In the genomic region with DNA sequence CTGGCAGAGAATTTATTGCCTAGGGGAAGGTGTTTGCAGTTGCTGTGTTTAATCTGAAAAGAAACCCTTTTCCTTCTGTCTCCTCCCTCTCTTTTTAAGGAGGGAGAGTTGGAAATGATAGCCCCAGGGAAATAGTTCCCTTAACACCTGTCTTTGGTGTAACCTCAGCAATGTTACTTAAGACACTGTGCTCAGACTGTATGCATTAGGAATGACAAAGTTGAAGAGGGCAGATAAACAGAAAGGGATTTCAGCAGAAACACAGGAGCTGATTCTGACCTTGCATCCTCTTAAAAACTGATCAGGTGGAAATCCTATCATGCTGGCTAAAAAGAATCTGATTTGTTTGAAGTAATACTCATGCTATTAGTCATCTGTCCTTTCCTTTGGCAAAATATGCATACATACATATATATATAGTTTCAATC, we compare ENCODE assay signal across 1 cellular context.
TF ChIP-seq lines count a peak whose summit lies in the region.

No MANE protein-coding gene starts in this region.

TF ChIP-seq in WTC11, 78 proteins besides CTCF, POLR2A, EP300 and RAD21 (continued from another document):
- TF ChIP-seq, protein P1, sequence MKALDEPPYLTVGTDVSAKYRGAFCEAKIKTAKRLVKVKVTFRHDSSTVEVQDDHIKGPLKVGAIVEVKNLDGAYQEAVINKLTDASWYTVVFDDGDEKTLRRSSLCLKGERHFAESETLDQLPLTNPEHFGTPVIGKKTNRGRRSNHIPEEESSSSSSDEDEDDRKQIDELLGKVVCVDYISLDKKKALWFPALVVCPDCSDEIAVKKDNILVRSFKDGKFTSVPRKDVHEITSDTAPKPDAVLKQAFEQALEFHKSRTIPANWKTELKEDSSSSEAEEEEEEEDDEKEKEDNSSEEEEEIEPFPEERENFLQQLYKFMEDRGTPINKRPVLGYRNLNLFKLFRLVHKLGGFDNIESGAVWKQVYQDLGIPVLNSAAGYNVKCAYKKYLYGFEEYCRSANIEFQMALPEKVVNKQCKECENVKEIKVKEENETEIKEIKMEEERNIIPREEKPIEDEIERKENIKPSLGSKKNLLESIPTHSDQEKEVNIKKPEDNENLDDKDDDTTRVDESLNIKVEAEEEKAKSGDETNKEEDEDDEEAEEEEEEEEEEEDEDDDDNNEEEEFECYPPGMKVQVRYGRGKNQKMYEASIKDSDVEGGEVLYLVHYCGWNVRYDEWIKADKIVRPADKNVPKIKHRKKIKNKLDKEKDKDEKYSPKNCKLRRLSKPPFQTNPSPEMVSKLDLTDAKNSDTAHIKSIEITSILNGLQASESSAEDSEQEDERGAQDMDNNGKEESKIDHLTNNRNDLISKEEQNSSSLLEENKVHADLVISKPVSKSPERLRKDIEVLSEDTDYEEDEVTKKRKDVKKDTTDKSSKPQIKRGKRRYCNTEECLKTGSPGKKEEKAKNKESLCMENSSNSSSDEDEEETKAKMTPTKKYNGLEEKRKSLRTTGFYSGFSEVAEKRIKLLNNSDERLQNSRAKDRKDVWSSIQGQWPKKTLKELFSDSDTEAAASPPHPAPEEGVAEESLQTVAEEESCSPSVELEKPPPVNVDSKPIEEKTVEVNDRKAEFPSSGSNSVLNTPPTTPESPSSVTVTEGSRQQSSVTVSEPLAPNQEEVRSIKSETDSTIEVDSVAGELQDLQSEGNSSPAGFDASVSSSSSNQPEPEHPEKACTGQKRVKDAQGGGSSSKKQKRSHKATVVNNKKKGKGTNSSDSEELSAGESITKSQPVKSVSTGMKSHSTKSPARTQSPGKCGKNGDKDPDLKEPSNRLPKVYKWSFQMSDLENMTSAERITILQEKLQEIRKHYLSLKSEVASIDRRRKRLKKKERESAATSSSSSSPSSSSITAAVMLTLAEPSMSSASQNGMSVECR (CRISPR knock-in tag; IDR thresholded peaks at IDR 0.05; ENCODE audit: borderline replicate concordance), result no peak
- TF ChIP-seq, protein P2, sequence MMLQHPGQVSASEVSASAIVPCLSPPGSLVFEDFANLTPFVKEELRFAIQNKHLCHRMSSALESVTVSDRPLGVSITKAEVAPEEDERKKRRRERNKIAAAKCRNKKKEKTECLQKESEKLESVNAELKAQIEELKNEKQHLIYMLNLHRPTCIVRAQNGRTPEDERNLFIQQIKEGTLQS (CRISPR knock-in tag; conservative IDR thresholded peaks at IDR 0.05), result no peak
- no peak for TF ChIP-seq TEAD4 (CRISPR knock-in tag; IDR thresholded peaks at IDR 0.05)
- no peak for TF ChIP-seq NR2C2 (CRISPR knock-in tag; IDR thresholded peaks at IDR 0.05)
- TF ChIP-seq ZNF671 (CRISPR knock-in tag; IDR thresholded peaks at IDR 0.05), result no peak
- TF ChIP-seq TCF7 (CRISPR knock-in tag; IDR thresholded peaks at IDR 0.05; ENCODE audit: low read depth), result no peak
- TF ChIP-seq, protein P3, sequence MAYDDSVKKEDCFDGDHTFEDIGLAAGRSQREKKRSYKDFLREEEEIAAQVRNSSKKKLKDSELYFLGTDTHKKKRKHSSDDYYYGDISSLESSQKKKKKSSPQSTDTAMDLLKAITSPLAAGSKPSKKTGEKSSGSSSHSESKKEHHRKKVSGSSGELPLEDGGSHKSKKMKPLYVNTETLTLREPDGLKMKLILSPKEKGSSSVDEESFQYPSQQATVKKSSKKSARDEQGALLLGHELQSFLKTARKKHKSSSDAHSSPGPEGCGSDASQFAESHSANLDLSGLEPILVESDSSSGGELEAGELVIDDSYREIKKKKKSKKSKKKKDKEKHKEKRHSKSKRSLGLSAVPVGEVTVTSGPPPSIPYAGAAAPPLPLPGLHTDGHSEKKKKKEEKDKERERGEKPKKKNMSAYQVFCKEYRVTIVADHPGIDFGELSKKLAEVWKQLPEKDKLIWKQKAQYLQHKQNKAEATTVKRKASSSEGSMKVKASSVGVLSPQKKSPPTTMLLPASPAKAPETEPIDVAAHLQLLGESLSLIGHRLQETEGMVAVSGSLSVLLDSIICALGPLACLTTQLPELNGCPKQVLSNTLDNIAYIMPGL (CRISPR knock-in tag; IDR thresholded peaks at IDR 0.05), result no peak
- TF ChIP-seq PRRX2 (CRISPR knock-in tag; IDR thresholded peaks at IDR 0.05), result no peak
- TF ChIP-seq ZNF263 (CRISPR knock-in tag; IDR thresholded peaks at IDR 0.05; ENCODE audit: low read depth), result no peak
- no peak for TF ChIP-seq SMAD4 (CRISPR knock-in tag; IDR thresholded peaks at IDR 0.05)
- no peak for TF ChIP-seq ZNF317 (CRISPR knock-in tag; IDR thresholded peaks at IDR 0.05; ENCODE audit: borderline replicate concordance, low read depth)
- TF ChIP-seq, protein P4, sequence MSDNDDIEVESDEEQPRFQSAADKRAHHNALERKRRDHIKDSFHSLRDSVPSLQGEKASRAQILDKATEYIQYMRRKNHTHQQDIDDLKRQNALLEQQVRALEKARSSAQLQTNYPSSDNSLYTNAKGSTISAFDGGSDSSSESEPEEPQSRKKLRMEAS (CRISPR knock-in tag; IDR thresholded peaks at IDR 0.05), result no peak
- TF ChIP-seq KAT7 (CRISPR knock-in tag; IDR thresholded peaks at IDR 0.05; ENCODE audit: borderline replicate concordance), result no peak
- TF ChIP-seq, protein P5, sequence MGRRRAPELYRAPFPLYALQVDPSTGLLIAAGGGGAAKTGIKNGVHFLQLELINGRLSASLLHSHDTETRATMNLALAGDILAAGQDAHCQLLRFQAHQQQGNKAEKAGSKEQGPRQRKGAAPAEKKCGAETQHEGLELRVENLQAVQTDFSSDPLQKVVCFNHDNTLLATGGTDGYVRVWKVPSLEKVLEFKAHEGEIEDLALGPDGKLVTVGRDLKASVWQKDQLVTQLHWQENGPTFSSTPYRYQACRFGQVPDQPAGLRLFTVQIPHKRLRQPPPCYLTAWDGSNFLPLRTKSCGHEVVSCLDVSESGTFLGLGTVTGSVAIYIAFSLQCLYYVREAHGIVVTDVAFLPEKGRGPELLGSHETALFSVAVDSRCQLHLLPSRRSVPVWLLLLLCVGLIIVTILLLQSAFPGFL (CRISPR knock-in tag; IDR thresholded peaks at IDR 0.05; ENCODE audit: borderline replicate concordance), result no peak
- TF ChIP-seq, protein P6, sequence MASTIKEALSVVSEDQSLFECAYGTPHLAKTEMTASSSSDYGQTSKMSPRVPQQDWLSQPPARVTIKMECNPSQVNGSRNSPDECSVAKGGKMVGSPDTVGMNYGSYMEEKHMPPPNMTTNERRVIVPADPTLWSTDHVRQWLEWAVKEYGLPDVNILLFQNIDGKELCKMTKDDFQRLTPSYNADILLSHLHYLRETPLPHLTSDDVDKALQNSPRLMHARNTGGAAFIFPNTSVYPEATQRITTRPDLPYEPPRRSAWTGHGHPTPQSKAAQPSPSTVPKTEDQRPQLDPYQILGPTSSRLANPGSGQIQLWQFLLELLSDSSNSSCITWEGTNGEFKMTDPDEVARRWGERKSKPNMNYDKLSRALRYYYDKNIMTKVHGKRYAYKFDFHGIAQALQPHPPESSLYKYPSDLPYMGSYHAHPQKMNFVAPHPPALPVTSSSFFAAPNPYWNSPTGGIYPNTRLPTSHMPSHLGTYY (CRISPR knock-in tag; IDR thresholded peaks at IDR 0.05), result no peak
